ENCODE assay signal across 1 cellular context in genomic region chr7:70587739-70588138, GRCh38.
TF ChIP-seq lines count a peak whose summit lies in the region.

No MANE protein-coding gene starts in this region.

TF ChIP-seq in GM23338, 12 proteins besides CTCF, POLR2A, EP300 and RAD21 (continued from another document):
- TF ChIP-seq ZNF462 (CRISPR knock-in tag; IDR thresholded peaks at IDR 0.05): no peak
- TF ChIP-seq ZNF114 (CRISPR knock-in tag; IDR thresholded peaks at IDR 0.05): no peak
- no peak for TF ChIP-seq CREB1 (CRISPR knock-in tag; IDR thresholded peaks at IDR 0.05; ENCODE audit: low read depth)
